1 cellular context compared by ENCODE assay signal in the genomic region with DNA sequence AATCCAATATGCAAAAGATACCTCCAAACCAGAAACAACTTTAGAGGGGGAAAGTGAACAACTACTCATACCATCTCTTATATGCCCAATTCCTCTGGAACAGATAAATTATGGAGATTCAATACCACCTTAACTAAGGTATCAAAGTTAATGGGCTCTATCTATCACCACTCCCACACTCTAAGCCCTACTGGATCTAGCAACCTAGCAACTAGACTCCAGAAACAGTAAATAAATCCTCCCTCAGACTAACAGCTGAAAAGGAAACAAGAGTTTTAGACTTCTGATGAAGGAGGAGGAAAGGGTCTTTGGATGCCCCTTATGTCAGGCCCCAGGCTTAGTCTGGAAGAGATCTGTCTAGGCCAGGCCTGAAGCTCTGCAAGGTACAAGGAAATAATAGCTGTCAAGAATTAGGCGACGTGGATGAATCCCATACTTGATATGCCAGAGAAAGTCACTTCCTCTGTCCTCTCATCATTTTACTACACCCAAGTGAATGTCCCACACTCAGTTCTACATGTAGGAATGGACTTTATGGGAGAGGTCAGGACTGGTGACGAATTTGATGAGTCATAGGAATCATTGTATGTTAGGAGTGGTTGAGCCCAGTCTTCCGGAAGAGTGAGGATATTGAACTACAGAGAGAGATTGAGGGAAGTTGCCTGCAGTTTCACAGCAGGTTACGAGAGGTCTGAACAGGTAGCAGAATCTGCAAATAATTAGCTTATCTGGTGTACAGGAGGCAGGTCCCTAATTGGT.
TF ChIP-seq lines count a peak whose summit lies in the region.

No MANE protein-coding gene starts in this region.

TF ChIP-seq in HCT116, 20 proteins besides CTCF, POLR2A, EP300 and RAD21 (continued from another document):
- TF ChIP-seq TCF7L2 (IDR thresholded peaks at IDR 0.05; ENCODE audit: borderline replicate concordance, extremely low read depth, insufficient read depth, insufficient read length) (no peak), CEBPB (IDR thresholded peaks at IDR 0.05; ENCODE audit: low read depth) (0 out of 2 replicates have a peak, but pooled peaks have one; percentile 7), FOSL1 (IDR thresholded peaks at IDR 0.05; ENCODE audit: low read depth) (peak; percentile 94)
- TF ChIP-seq, protein P1, sequence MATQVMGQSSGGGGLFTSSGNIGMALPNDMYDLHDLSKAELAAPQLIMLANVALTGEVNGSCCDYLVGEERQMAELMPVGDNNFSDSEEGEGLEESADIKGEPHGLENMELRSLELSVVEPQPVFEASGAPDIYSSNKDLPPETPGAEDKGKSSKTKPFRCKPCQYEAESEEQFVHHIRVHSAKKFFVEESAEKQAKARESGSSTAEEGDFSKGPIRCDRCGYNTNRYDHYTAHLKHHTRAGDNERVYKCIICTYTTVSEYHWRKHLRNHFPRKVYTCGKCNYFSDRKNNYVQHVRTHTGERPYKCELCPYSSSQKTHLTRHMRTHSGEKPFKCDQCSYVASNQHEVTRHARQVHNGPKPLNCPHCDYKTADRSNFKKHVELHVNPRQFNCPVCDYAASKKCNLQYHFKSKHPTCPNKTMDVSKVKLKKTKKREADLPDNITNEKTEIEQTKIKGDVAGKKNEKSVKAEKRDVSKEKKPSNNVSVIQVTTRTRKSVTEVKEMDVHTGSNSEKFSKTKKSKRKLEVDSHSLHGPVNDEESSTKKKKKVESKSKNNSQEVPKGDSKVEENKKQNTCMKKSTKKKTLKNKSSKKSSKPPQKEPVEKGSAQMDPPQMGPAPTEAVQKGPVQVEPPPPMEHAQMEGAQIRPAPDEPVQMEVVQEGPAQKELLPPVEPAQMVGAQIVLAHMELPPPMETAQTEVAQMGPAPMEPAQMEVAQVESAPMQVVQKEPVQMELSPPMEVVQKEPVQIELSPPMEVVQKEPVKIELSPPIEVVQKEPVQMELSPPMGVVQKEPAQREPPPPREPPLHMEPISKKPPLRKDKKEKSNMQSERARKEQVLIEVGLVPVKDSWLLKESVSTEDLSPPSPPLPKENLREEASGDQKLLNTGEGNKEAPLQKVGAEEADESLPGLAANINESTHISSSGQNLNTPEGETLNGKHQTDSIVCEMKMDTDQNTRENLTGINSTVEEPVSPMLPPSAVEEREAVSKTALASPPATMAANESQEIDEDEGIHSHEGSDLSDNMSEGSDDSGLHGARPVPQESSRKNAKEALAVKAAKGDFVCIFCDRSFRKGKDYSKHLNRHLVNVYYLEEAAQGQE (IDR thresholded peaks at IDR 0.05; ENCODE audit: low read depth), result no peak
